In the genomic region with DNA sequence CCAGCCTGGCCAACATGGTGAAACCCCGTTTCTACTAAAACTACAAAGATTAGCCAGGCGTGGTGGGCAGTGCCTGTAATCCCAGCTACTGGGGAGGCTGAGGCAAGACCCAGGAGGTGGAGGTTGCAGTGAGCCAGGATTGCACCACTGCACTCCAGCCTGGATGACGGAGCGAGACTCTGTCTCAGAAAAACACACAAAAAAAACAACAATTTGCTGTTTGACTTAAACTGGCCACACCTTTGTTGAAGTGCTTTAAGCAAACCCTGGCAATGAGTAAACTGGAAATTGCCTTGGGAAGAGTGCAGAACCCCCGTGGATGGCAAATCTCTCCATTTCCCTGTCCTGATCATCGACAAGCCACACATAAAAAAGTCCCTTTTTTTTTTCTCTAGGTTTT, we compare ENCODE assay signal across 24 cellular contexts.
DNase-seq lines count a peak whose midpoint lies in the region; ATAC-seq, FAIRE-seq and TF ChIP-seq lines count a peak whose summit lies in the region.
"Had no signal": no experiment of that assay in that cellular context is flagged by ENCODE, and none has a peak within 500 bp of the region (broad histone marks: within the 10 kb centered on the region; RNA-seq: fewer than 3 reads in every experiment).

No MANE protein-coding gene starts in this region.

- H4K20me1 ChIP-seq in osteoblast (ENCODE audit: insufficient read depth, low read length) = no peaks in the 10 kb centered on the region

- H3K27me3 ChIP-seq in bronchial epithelial cell (ENCODE audit: control insufficient read depth, insufficient read depth, low read length) = no peaks in the 10 kb centered on the region
- no peaks in the 10 kb centered on the region for H3K27me3 ChIP-seq in osteoblast (ENCODE audit: insufficient read depth, low read length)
- H3K27me3 ChIP-seq: MG63 had no signal

- H3K4me3 ChIP-seq in bronchial epithelial cell (ENCODE audit: low read depth, low read length) (no peak overlapping the region), mucosa of descending colon (no peak overlapping the region), osteoblast (ENCODE audit: insufficient read depth, low read length) (no peak overlapping the region)
- H3K4me3 ChIP-seq: MG63 had no signal

- H3K27ac ChIP-seq in osteoblast (ENCODE audit: low read depth, low read length) = no peak overlapping the region
- H3K27ac ChIP-seq: C4-2B, HL-60, RWPE1 had no signal

- FAIRE-seq in bronchial epithelial cell (lab: Jason Lieb, UNC) = no peak
- FAIRE-seq: D721Med, H54 had no signal

- peaks cover 2% of the 10 kb centered on the region for H3K36me3 ChIP-seq in bronchial epithelial cell (ENCODE audit: control insufficient read depth, insufficient read depth, low read length)
- H3K36me3 ChIP-seq in mucosa of descending colon (ENCODE audit: low read depth) = no peaks in the 10 kb centered on the region
- H3K36me3 ChIP-seq in osteoblast (ENCODE audit: insufficient read depth, low read length) = peaks cover 74% of the 10 kb centered on the region
- H3K36me3 ChIP-seq: MG63 had no signal

- TF ChIP-seq POLR2A in erythroblast (IDR thresholded peaks at IDR 0.05; ENCODE audit: low read length) = no peak

- ATAC-seq in mucosa of descending colon (peak; percentile 80), HG02678 (IDR thresholded peaks at IDR 0.05; ENCODE audit: unreplicated experiment) (no peak)
- ATAC-seq: SK-N-SH treated with all-trans-retinoic acid at 6 μM for 48 hours had no signal

- peaks cover 3% of the 10 kb centered on the region for H3K4me1 ChIP-seq in mucosa of descending colon (ENCODE audit: low read depth)
- H3K4me1 ChIP-seq in osteoblast (ENCODE audit: insufficient read depth, low read length) = peaks cover 44% of the 10 kb centered on the region

- no peak overlapping the region for H3K4me2 ChIP-seq in osteoblast (ENCODE audit: insufficient read depth, low read length)

- H3K9me3 ChIP-seq in mucosa of descending colon = no peaks in the 10 kb centered on the region
- no peaks in the 10 kb centered on the region for H3K9me3 ChIP-seq in osteoblast (ENCODE audit: low read depth, low read length)
- H3K9me3 ChIP-seq: MG63 had no signal

- peak; percentile 64 for DNase-seq in NCI-H748 (lab: John Stamatoyannopoulos, UW; ENCODE audit: unreplicated experiment)
- DNase-seq in bronchial epithelial cell (ENCODE audit: low read depth) = peak; percentile 42
- no peak for DNase-seq in mucosa of descending colon
- DNase-seq in NCI-H2081 treated with DMSO at 0.1 percent for 48 hours (lab: John Stamatoyannopoulos, UW) = no peak
- DNase-seq in erythroblast (lab: John Stamatoyannopoulos, UW) = no peak
- no peak for DNase-seq in osteoblast (ENCODE audit: insufficient read length, low spot score, missing footprints)
- DNase-seq: AML-193, DMS79 treated with DMSO at 0.1 percent for 48 hours, Kasumi-1, MG63, NCI-H1092, NCI-H1436 treated with DMSO at 0.1 percent for 48 hours, NCI-H2029, NCI-H446 treated with DMSO at 0.1 percent for 48 hours, NCI-H774, OCI-M1, SIG-M5 had no signal

- TF ChIP-seq CTCF in bronchial epithelial cell (IDR thresholded peaks at IDR 0.05; ENCODE audit: insufficient read depth, low read length, severe bottlenecking) = no peak
- no peak for TF ChIP-seq CTCF in mucosa of descending colon (IDR thresholded peaks at IDR 0.05)
- TF ChIP-seq CTCF in osteoblast (IDR thresholded peaks at IDR 0.05; ENCODE audit: extremely low read depth, low read depth, low read length) = no peak

- H2AFZ ChIP-seq in osteoblast (ENCODE audit: low read length) = no peak overlapping the region

- intact Hi-C loops in mucosa of descending colon (cut with DNase I, micrococcal nuclease) = no loop called here

- peaks cover 18% of the 10 kb centered on the region for H3K79me2 ChIP-seq in osteoblast (ENCODE audit: insufficient read depth, low read length)

Comparison
In these comparisons a context has a peak if more than half of its experiments do, and no peak if none do; other contexts are left out.
1. DNase-seq: peak in NCI-H748 (single experiment) and bronchial epithelial cell (single experiment); none in mucosa of descending colon (0 of 3), NCI-H2081 treated with DMSO at 0.1 percent for 48 hours (single experiment), erythroblast (0 of 2) and osteoblast (single experiment).